ENCODE assay signal across 20 cellular contexts in genomic region chr1:246641394-246641793, GRCh38.
"Had no signal": no experiment of that assay in that cellular context is flagged by ENCODE, and none has a peak within 500 bp of the region (broad histone marks: within the 10 kb centered on the region; RNA-seq: fewer than 3 reads in every experiment).

No MANE protein-coding gene starts in this region.

- H3K4me3 ChIP-seq: pancreas, SK-N-MC had no signal

- ATAC-seq: activated T-cell treated with anti-CD3 and anti-CD28 coated beads, Interleukin-2, amount 50 U/mL, for 72 hours; effector memory CD8-positive, alpha-beta T cell; left lobe of liver; natural killer cell treated with Interleukin-12 subunit alpha and Interleukin-12 subunit beta and Interleukin-15 and Interleukin-18, amount 100 ng/mL, for 72 hours; sciatic nerve; T-helper 17 cell had no signal

- FAIRE-seq: endothelial cell of umbilical vein, keratinocyte, pancreas had no signal

- H3K27me3 ChIP-seq: pancreas had no signal

- H3K9me3 ChIP-seq: pancreas had no signal

- H3K4me1 ChIP-seq: pancreas had no signal

- H3K27ac ChIP-seq: pancreas, SK-N-MC had no signal

- DNase-seq: activated CD4-positive, alpha-beta memory T cell treated with anti-CD3 and anti-CD28 coated beads, Interleukin-2, amount 10 ng/mL, durations not matched to agents 7 days and 5 days; activated CD4-positive, alpha-beta T cell treated with anti-CD3 and anti-CD28 coated beads, Interleukin-2, amount 10 ng/mL, durations not matched to agents 24 days and 14 days; activated effector memory CD4-positive, alpha-beta T cell treated with Interleukin-2 at 50 U/mL for 16 hours; activated naive CD4-positive, alpha-beta T cell treated with anti-CD3 and anti-CD28 coated beads, Interleukin-2, amount 10 ng/mL, durations not matched to agents 7 days and 5 days; activated T-cell treated with anti-CD3 and anti-CD28 coated beads, Interleukin-2, amount 50 U/mL, for 72 hours; anterior cingulate cortex; dermis blood vessel endothelial cell; effector memory CD8-positive, alpha-beta T cell; mammary epithelial cell; pancreas; stimulated activated CD4-positive, alpha-beta T cell treated with anti-CD3 and anti-CD28 coated beads, Interleukin-4, amount 100 ng/mL, for 24 hours; stimulated activated naive CD4-positive, alpha-beta T cell treated with Interleukin-2 at 50 U/mL for 16 hours; SW 1271; T-helper 17 cell had no signal
